ENCODE assay signal across 9 cellular contexts in genomic region chr10:119654540-119654939, GRCh38. TPM values are rescaled to one million over a fixed set of nuclear protein-coding genes. Genes with fewer than 3 reads are reported as not detected.
DNase-seq lines count a peak whose midpoint lies in the region; ATAC-seq and TF ChIP-seq lines count a peak whose summit lies in the region.
"Had no signal": no experiment of that assay in that cellular context is flagged by ENCODE, and none has a peak within 500 bp of the region (broad histone marks: within the 10 kb centered on the region; RNA-seq: fewer than 3 reads in every experiment).

No MANE protein-coding gene starts in this region.

- no peaks in the 10 kb centered on the region for H3K9me3 ChIP-seq in left lung

- H3K9me3 Mint-ChIP-seq in activated T-cell treated with anti-CD3 and anti-CD28 coated beads, Interleukin-2, amount 50 U/mL, for 72 hours = no peaks in the 10 kb centered on the region
- H3K9me3 Mint-ChIP-seq in activated naive CD8-positive, alpha-beta T cell (ENCODE audit: low read depth) = no peaks in the 10 kb centered on the region
- no peaks in the 10 kb centered on the region for H3K9me3 Mint-ChIP-seq in type B pancreatic cell
- H3K9me3 Mint-ChIP-seq in activated CD8-positive, alpha-beta memory T cell treated with anti-CD3 and anti-CD28 coated beads, Interleukin-2, amount 10 ng/mL, durations not matched to agents 7 days and 5 days (ENCODE audit: low read depth) = no peaks in the 10 kb centered on the region
- H3K9me3 Mint-ChIP-seq: naive B cell had no signal

- H3K36me3 Mint-ChIP-seq in activated T-cell treated with anti-CD3 and anti-CD28 coated beads, Interleukin-2, amount 50 U/mL, for 72 hours (ENCODE audit: insufficient read depth in 2 of 2) = peaks cover 0 to 2% of the 10 kb centered on the region in 2 donors
- H3K36me3 Mint-ChIP-seq in activated naive CD8-positive, alpha-beta T cell = no peaks in the 10 kb centered on the region
- peaks cover 3% of the 10 kb centered on the region for H3K36me3 Mint-ChIP-seq in type B pancreatic cell
- peaks cover 6% of the 10 kb centered on the region for H3K36me3 Mint-ChIP-seq in activated CD8-positive, alpha-beta memory T cell treated with anti-CD3 and anti-CD28 coated beads, Interleukin-2, amount 10 ng/mL, durations not matched to agents 7 days and 5 days
- H3K36me3 Mint-ChIP-seq: naive B cell had no signal

- peaks cover 0 to 19% of the 10 kb centered on the region in 2 donors for H3K27me3 ChIP-seq in left lung

- H3K27ac Mint-ChIP-seq in activated T-cell treated with anti-CD3 and anti-CD28 coated beads, Interleukin-2, amount 50 U/mL, for 72 hours = peak overlapping the region; percentile 40
- H3K27ac Mint-ChIP-seq in activated naive CD8-positive, alpha-beta T cell = peak overlapping the region; percentile 83
- peak overlapping the region; percentile 77 for H3K27ac Mint-ChIP-seq in type B pancreatic cell
- no peak overlapping the region for H3K27ac Mint-ChIP-seq in activated CD8-positive, alpha-beta memory T cell treated with anti-CD3 and anti-CD28 coated beads, Interleukin-2, amount 10 ng/mL, durations not matched to agents 7 days and 5 days

- peak overlapping the region; percentile 92 to 99 for H3K27ac ChIP-seq in left lung

- TF ChIP-seq CTCF in left lung (IDR thresholded peaks at IDR 0.05) = no peak
- no peak for TF ChIP-seq CTCF in type B pancreatic cell (conservative IDR thresholded peaks at IDR 0.05)

- intact Hi-C loops in left lung (cut with DNase I) = no loop called here

- no peak for ATAC-seq in activated T-cell treated with anti-CD3 and anti-CD28 coated beads, Interleukin-2, amount 50 U/mL, for 72 hours (replicated peaks in 1 of 2)
- ATAC-seq in left lung (peak; percentile 45), HG02571 (IDR thresholded peaks at IDR 0.05; ENCODE audit: unreplicated experiment) (no peak)
- no peak for ATAC-seq in activated CD8-positive, alpha-beta memory T cell treated with anti-CD3 and anti-CD28 coated beads, Interleukin-2, amount 10 ng/mL, durations not matched to agents 7 days and 5 days

- peaks cover 51 to 74% of the 10 kb centered on the region in 2 donors for H3K4me1 ChIP-seq in left lung

- DNase-seq in activated T-cell treated with anti-CD3 and anti-CD28 coated beads, Interleukin-2, amount 50 U/mL, for 72 hours = no peak
- no peak for DNase-seq in activated T-cell treated with anti-CD3 and anti-CD28 coated beads, Interleukin-2, amount 50 U/mL, for 48 hours
- DNase-seq in left lung (peak; percentile 79 to 80), type B pancreatic cell (ENCODE audit: extremely low spot score, unreplicated experiment) (no peak), Kasumi-1 (lab: John Stamatoyannopoulos, UW) (no peak)
- DNase-seq in activated CD8-positive, alpha-beta memory T cell treated with anti-CD3 and anti-CD28 coated beads, Interleukin-2, amount 10 ng/mL, durations not matched to agents 7 days and 5 days = no peak
- DNase-seq: naive B cell had no signal

- no peaks in the 10 kb centered on the region for H3K27me3 Mint-ChIP-seq in activated T-cell treated with anti-CD3 and anti-CD28 coated beads, Interleukin-2, amount 50 U/mL, for 72 hours (ENCODE audit: low read depth)
- no peaks in the 10 kb centered on the region for H3K27me3 Mint-ChIP-seq in activated naive CD8-positive, alpha-beta T cell
- H3K27me3 Mint-ChIP-seq in type B pancreatic cell = no peaks in the 10 kb centered on the region
- H3K27me3 Mint-ChIP-seq in activated CD8-positive, alpha-beta memory T cell treated with anti-CD3 and anti-CD28 coated beads, Interleukin-2, amount 10 ng/mL, durations not matched to agents 7 days and 5 days = peaks cover 4% of the 10 kb centered on the region

- peak overlapping the region; percentile 84 to 99 for H3K4me3 Mint-ChIP-seq in activated T-cell treated with anti-CD3 and anti-CD28 coated beads, Interleukin-2, amount 50 U/mL, for 72 hours
- peak overlapping the region; percentile 89 for H3K4me3 Mint-ChIP-seq in activated naive CD8-positive, alpha-beta T cell
- H3K4me3 Mint-ChIP-seq in type B pancreatic cell = peak overlapping the region; percentile 52
- no peak overlapping the region for H3K4me3 Mint-ChIP-seq in activated CD8-positive, alpha-beta memory T cell treated with anti-CD3 and anti-CD28 coated beads, Interleukin-2, amount 10 ng/mL, durations not matched to agents 7 days and 5 days

- CTCF ChIA-PET in activated CD8-positive, alpha-beta memory T cell treated with anti-CD3 and anti-CD28 coated beads, Interleukin-2, amount 10 ng/mL, durations not matched to agents 7 days and 5 days (lab: Charles Lee) = interaction anchor here (0.6 to 3.0 kb wide), 2 partner anchors 42 to 52 kb away, joined by 3 to 8 read pairs; no protein-coding TSS in a partner anchor

- H3K36me3 ChIP-seq in left lung = peaks cover 0 to 11% of the 10 kb centered on the region in 2 donors

- H3K4me3 ChIP-seq in left lung = peak overlapping the region in 1 of 2 donors; percentile 84

- peaks cover 65% of the 10 kb centered on the region for H3K4me1 Mint-ChIP-seq in activated T-cell treated with anti-CD3 and anti-CD28 coated beads, Interleukin-2, amount 50 U/mL, for 72 hours (ENCODE audit: low read depth)
- peaks cover 69% of the 10 kb centered on the region for H3K4me1 Mint-ChIP-seq in activated naive CD8-positive, alpha-beta T cell (ENCODE audit: low read depth)
- peaks cover 45% of the 10 kb centered on the region for H3K4me1 Mint-ChIP-seq in type B pancreatic cell (ENCODE audit: unreplicated experiment)
- H3K4me1 Mint-ChIP-seq in activated CD8-positive, alpha-beta memory T cell treated with anti-CD3 and anti-CD28 coated beads, Interleukin-2, amount 10 ng/mL, durations not matched to agents 7 days and 5 days = peaks cover 55% of the 10 kb centered on the region

RNA-seq across cellular contexts. Expression of gene BAG3, which starts 3.4 kb away (rescaled TPM):
- total RNA-seq in activated T-cell treated with anti-CD3 and anti-CD28 coated beads, Interleukin-2, amount 50 U/mL, for 72 hours = 10 to 100 TPM; 16.4 to 22.1 TPM
- total RNA-seq in left lung (10 to 100 TPM; 43.1 to 49.9 TPM), type B pancreatic cell (ENCODE audit: low replicate concordance) (24.9 and 29.3 TPM in 2 replicates)
- 10 to 100 TPM; 12.7 to 13.0 TPM for total RNA-seq in activated CD8-positive, alpha-beta memory T cell treated with anti-CD3 and anti-CD28 coated beads, Interleukin-2, amount 10 ng/mL, durations not matched to agents 7 days and 5 days

RNA-seq across cellular contexts. Expression of gene TIAL1, which starts 57.8 kb away (rescaled TPM):
- 100 to 1,000 TPM; 201 to 224 TPM for total RNA-seq in activated T-cell treated with anti-CD3 and anti-CD28 coated beads, Interleukin-2, amount 50 U/mL, for 72 hours
- 100 to 1,000 TPM; 101 to 108 TPM for total RNA-seq in left lung
- 132 and 153 TPM in 2 replicates for total RNA-seq in type B pancreatic cell (ENCODE audit: low replicate concordance)
- total RNA-seq in activated CD8-positive, alpha-beta memory T cell treated with anti-CD3 and anti-CD28 coated beads, Interleukin-2, amount 10 ng/mL, durations not matched to agents 7 days and 5 days = 100 to 1,000 TPM; 181 to 191 TPM

Comparison
In these comparisons a context has a peak if more than half of its experiments do, and no peak if none do; other contexts are left out.
1. DNase-seq: peak in left lung (2 of 2); none in activated T-cell treated with anti-CD3 and anti-CD28 coated beads, Interleukin-2, amount 50 U/mL, for 72 hours (0 of 2), activated T-cell treated with anti-CD3 and anti-CD28 coated beads, Interleukin-2, amount 50 U/mL, for 48 hours (0 of 2), type B pancreatic cell (single experiment), Kasumi-1 (0 of 2) and activated CD8-positive, alpha-beta memory T cell treated with anti-CD3 and anti-CD28 coated beads, Interleukin-2, amount 10 ng/mL, durations not matched to agents 7 days and 5 days (single experiment).